7 cellular contexts compared by ENCODE assay signal in the genomic region with DNA sequence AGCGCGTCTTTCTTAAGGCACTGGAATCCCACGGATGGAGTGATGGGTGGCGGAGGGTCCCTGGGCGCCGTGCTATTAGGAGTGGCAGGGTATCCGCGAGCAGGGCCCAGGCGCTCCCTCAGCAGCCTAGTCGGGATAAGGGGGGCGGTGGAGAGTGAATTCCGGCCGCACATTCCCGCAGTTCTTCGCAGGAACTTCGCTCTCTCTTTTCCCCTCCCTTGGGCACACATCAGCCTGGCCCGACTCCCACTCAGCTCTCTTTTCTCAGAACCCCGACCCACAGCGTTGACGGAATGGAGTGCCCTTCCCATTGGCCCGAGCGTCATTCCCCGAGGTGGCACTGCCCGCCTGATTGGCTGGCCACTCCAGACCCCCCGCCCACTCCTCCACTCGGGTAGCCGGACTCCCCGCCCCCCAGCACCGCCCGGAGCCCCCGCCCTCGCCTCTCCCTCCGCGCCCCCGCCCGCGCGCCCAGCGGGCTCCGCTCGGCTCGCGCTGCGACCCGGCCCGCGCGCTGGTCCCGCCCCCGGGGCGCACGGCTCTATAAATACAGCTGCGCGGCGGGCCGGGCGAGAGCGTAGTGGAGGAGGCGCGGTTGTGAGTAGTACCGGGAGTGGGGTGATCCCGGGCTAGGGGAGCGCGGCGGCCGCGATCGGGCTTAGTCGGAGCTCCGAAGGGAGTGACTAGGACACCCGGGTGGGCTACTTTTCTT. TPM values are rescaled to one million over a fixed set of nuclear protein-coding genes. Genes with fewer than 3 reads are reported as not detected.
DNase-seq lines count a peak whose midpoint lies in the region; ATAC-seq, FAIRE-seq and TF ChIP-seq lines count a peak whose summit lies in the region.

A gene with protein sequence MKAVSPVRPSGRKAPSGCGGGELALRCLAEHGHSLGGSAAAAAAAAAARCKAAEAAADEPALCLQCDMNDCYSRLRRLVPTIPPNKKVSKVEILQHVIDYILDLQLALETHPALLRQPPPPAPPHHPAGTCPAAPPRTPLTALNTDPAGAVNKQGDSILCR (plus strand): TSS at position 572 of the 712 bp plus-strand sequence. CDS start 385 bp downstream, outside the sequence.

- H3K27me3 Mint-ChIP-seq in endothelial cell (ENCODE audit: unreplicated experiment), result peaks cover 8% of the 10 kb centered on the region

- H3K27ac Mint-ChIP-seq in endothelial cell (ENCODE audit: unreplicated experiment), result peak within 1 kb of the TSS; percentile 91

- H3K9me3 Mint-ChIP-seq in endothelial cell (ENCODE audit: unreplicated experiment), result no peaks in the 10 kb centered on the region

- peak; percentile 99 for TF ChIP-seq POLR2A in H54 (IDR thresholded peaks at IDR 0.05; ENCODE audit: low read depth, low read length)

- ATAC-seq in lower lobe of right lung (peak; percentile 85 to 95), thoracic aorta (ENCODE audit: insufficient number of reproducible peaks, low FRiP score, low read depth) (peak; percentile 87), HG02588 (IDR thresholded peaks at IDR 0.05; ENCODE audit: unreplicated experiment) (no peak)

- no peak for FAIRE-seq in H54 (lab: Jason Lieb, UNC)

- peaks cover 18% of the 10 kb centered on the region for H3K27me3 ChIP-seq in lower lobe of right lung (ENCODE audit: low read depth)
- no peaks in the 10 kb centered on the region for H3K27me3 ChIP-seq in thoracic aorta (replicated peaks; ENCODE audit: insufficient read depth)

- peaks cover 7% of the 10 kb centered on the region for H3K4me1 Mint-ChIP-seq in endothelial cell (ENCODE audit: unreplicated experiment)

- H3K36me3 ChIP-seq in lower lobe of right lung (no peaks in the 10 kb centered on the region), thoracic aorta (no peaks in the 10 kb centered on the region)

- H3K4me3 Mint-ChIP-seq in endothelial cell (ENCODE audit: unreplicated experiment), result peak within 1 kb of the TSS; percentile 92

- DNase-seq in H54 (ENCODE audit: insufficient read length, low spot score) (peak; percentile 35), NCI-H82 (lab: John Stamatoyannopoulos, UW) (peak; percentile 98), endothelial cell (ENCODE audit: low spot score) (peak; percentile 92), lower lobe of right lung (peak; percentile 95), thoracic aorta (ENCODE audit: low spot score) (peak; percentile 94)
- DNase-seq in stimulated activated naive CD4-positive, alpha-beta T cell (lab: John Stamatoyannopoulos, UW), result no peak

- H3K36me3 Mint-ChIP-seq in endothelial cell (ENCODE audit: low read depth, unreplicated experiment), result peaks cover 3% of the 10 kb centered on the region

- intact Hi-C loops in lower lobe of right lung (cut with DNase I), result no loop called here

- H3K9me3 ChIP-seq in lower lobe of right lung (no peaks in the 10 kb centered on the region), thoracic aorta (no peaks in the 10 kb centered on the region)

- H3K27ac ChIP-seq in lower lobe of right lung (peak within 1 kb of the TSS; percentile 89), thoracic aorta (peak within 1 kb of the TSS; percentile 96)

- TF ChIP-seq CTCF in endothelial cell (IDR thresholded peaks at IDR 0.05; ENCODE audit: unreplicated experiment) (no peak), lower lobe of right lung (IDR thresholded peaks at IDR 0.05) (no peak), thoracic aorta (IDR thresholded peaks at IDR 0.05) (no peak)

- H3K4me1 ChIP-seq in lower lobe of right lung, result peaks cover 5% of the 10 kb centered on the region
- H3K4me1 ChIP-seq in thoracic aorta (ENCODE audit: control insufficient read depth in 1 of 2, low read depth in 2 of 2), result peaks cover 0 to 18% of the 10 kb centered on the region in 2 donors

- H3K4me3 ChIP-seq in lower lobe of right lung, result peak within 1 kb of the TSS; percentile 66
- peak within 1 kb of the TSS; percentile 74 for H3K4me3 ChIP-seq in thoracic aorta

RNA-seq across cellular contexts. Expression of the gene that starts here (rescaled TPM):
- total RNA-seq in endothelial cell (ENCODE audit: unreplicated experiment) (5.6 TPM), lower lobe of right lung (27.8 TPM), thoracic aorta (100 to 1,000 TPM in 1 of 2 donors, 10 to 100 TPM in 1; 83.3 to 130 TPM)

Comparison
In these comparisons a context has a peak if more than half of its experiments do, and no peak if none do; other contexts are left out.
1. DNase-seq: peak in H54 (single experiment), NCI-H82 (single experiment), endothelial cell (single experiment), lower lobe of right lung (single experiment) and thoracic aorta (single experiment); none in stimulated activated naive CD4-positive, alpha-beta T cell (0 of 6).